21 cellular contexts compared by ENCODE assay signal in genomic region chr11:123231263-123231662, GRCh38. TPM values are rescaled to one million over a fixed set of nuclear protein-coding genes. Genes with fewer than 3 reads are reported as not detected.
A peak's percentile ranks its signal among the peaks of the same experiment; 100 is the strongest.
DNase-seq lines count a peak whose midpoint lies in the region; ATAC-seq, FAIRE-seq and TF ChIP-seq lines count a peak whose summit lies in the region.
"Had no signal": no experiment of that assay in that cellular context is flagged by ENCODE, and none has a peak within 500 bp of the region (broad histone marks: within the 10 kb centered on the region; RNA-seq: fewer than 3 reads in every experiment).

No MANE protein-coding gene starts in this region.

- TF ChIP-seq CTCF in WI38 (IDR thresholded peaks at IDR 0.05; ENCODE audit: low read depth, low read length) = no peak
- TF ChIP-seq CTCF in endodermal cell (conservative IDR thresholded peaks at IDR 0.05) = no peak

- ATAC-seq in activated CD4-positive, CD25-positive, alpha-beta regulatory T cell treated with anti-CD3 and anti-CD28 coated beads, Interleukin-2, amount 50 U/mL, for 24 hours = no peak
- ATAC-seq in stimulated activated naive CD8-positive, alpha-beta T cell treated with anti-CD3 and anti-CD28 coated beads, Interleukin-15, amount 100 ng/mL, for 72 hours = no peak
- ATAC-seq: body of pancreas; CD8-positive, alpha-beta T cell; HCT116 had no signal

- H3K27me3 ChIP-seq in small intestine (ENCODE audit: control insufficient read depth in 2 of 2, insufficient read depth in 2 of 2, low read length in 2 of 2) (no peaks in the 10 kb centered on the region), endodermal cell (ENCODE audit: control insufficient read depth, insufficient read depth, low read length, poor library complexity, severe bottlenecking) (no peaks in the 10 kb centered on the region)
- H3K27me3 ChIP-seq: body of pancreas, Peyer's patch had no signal

- no peak for FAIRE-seq in small intestine (lab: Jason Lieb, UNC)

- H3K4me1 Mint-ChIP-seq in endodermal cell = peaks cover 32% of the 10 kb centered on the region
- H3K4me1 Mint-ChIP-seq in stimulated activated naive CD8-positive, alpha-beta T cell treated with anti-CD3 and anti-CD28 coated beads, Interleukin-15, amount 100 ng/mL, for 72 hours = peaks cover 26% of the 10 kb centered on the region

- H3K27ac ChIP-seq in small intestine (ENCODE audit: low read depth in 1 of 2, low read length in 1 of 2) = peak overlapping the region in 1 of 2 donors; percentile 8
- H3K27ac ChIP-seq in endodermal cell (ENCODE audit: low read depth, low read length) = no peak overlapping the region
- H3K27ac ChIP-seq: body of pancreas had no signal

- no peak overlapping the region for H3K9ac ChIP-seq in endodermal cell (ENCODE audit: extremely low read depth, low read length, poor library complexity, severe bottlenecking)

- no peak overlapping the region for H3K4me3 Mint-ChIP-seq in endodermal cell
- H3K4me3 Mint-ChIP-seq in stimulated activated naive CD8-positive, alpha-beta T cell treated with anti-CD3 and anti-CD28 coated beads, Interleukin-15, amount 100 ng/mL, for 72 hours = no peak overlapping the region
- H3K4me3 Mint-ChIP-seq: activated CD4-positive, alpha-beta memory T cell treated with anti-CD3 and anti-CD28 coated beads for 36 hours; CD8-positive, alpha-beta T cell; T-helper 1 cell treated with Interleukin-12 subunit alpha and Interleukin-12 subunit beta and Interleukin-4 antibody, amounts not matched to agents 30 μg/mL and 1 μg/mL, for 36 hours had no signal

- DNase-seq in GM03348 (ENCODE audit: low spot score) (peak; percentile 81), hepatic stellate cell (ENCODE audit: low spot score) (peak; percentile 65), small intestine (peak; percentile 67), endodermal cell (no peak)
- DNase-seq in stimulated activated naive CD8-positive, alpha-beta T cell treated with anti-CD3 and anti-CD28 coated beads, Interleukin-15, amount 100 ng/mL, for 72 hours = no peak
- DNase-seq: activated CD4-positive, alpha-beta memory T cell treated with anti-CD3 and anti-CD28 coated beads for 36 hours; body of pancreas; CD8-positive, alpha-beta T cell; effector CD4-positive, alpha-beta T cell; GDM1; glutamatergic neuron; NCI-H187; NCI-H526; Peyer's patch; retina; stimulated activated CD4-positive, alpha-beta T cell treated with anti-CD3 and anti-CD28 coated beads, Interleukin-4, amount 100 ng/mL, for 24 hours had no signal

- H3K27me3 Mint-ChIP-seq in endodermal cell (ENCODE audit: insufficient read depth) = no peaks in the 10 kb centered on the region
- peaks cover 12% of the 10 kb centered on the region for H3K27me3 Mint-ChIP-seq in stimulated activated naive CD8-positive, alpha-beta T cell treated with anti-CD3 and anti-CD28 coated beads, Interleukin-15, amount 100 ng/mL, for 72 hours

- H3K27ac Mint-ChIP-seq in endodermal cell = no peak overlapping the region
- no peak overlapping the region for H3K27ac Mint-ChIP-seq in stimulated activated naive CD8-positive, alpha-beta T cell treated with anti-CD3 and anti-CD28 coated beads, Interleukin-15, amount 100 ng/mL, for 72 hours
- H3K27ac Mint-ChIP-seq: activated CD4-positive, alpha-beta memory T cell treated with anti-CD3 and anti-CD28 coated beads for 36 hours; activated T-helper 2 cell treated with anti-CD3 and anti-CD28 coated beads, Interferon-gamma antibody, Interleukin-2, Interleukin-4, amounts not matched to agents 10 μg/mL and 5 μg/mL and 100 μg/mL, durations not matched to agents 14 hours and 24 hours and 36 hours; CD8-positive, alpha-beta T cell; T-helper 1 cell treated with Interleukin-12 subunit alpha and Interleukin-12 subunit beta and Interleukin-4 antibody, amounts not matched to agents 30 μg/mL and 1 μg/mL, for 36 hours had no signal

- H3K4me1 ChIP-seq in small intestine (ENCODE audit: control insufficient read depth in 2 of 2, insufficient read depth in 1 of 2, low read depth in 1 of 2, low read length in 1 of 2) (peaks cover 3 to 8% of the 10 kb centered on the region in 2 donors), endodermal cell (ENCODE audit: control insufficient read depth, insufficient read depth, low read length) (peaks cover 6% of the 10 kb centered on the region)
- H3K4me1 ChIP-seq: body of pancreas had no signal

- H3K36me3 Mint-ChIP-seq in endodermal cell (ENCODE audit: low read depth) = no peaks in the 10 kb centered on the region
- H3K36me3 Mint-ChIP-seq: activated CD4-positive, alpha-beta memory T cell treated with anti-CD3 and anti-CD28 coated beads for 36 hours; CD8-positive, alpha-beta T cell had no signal

- no peaks in the 10 kb centered on the region for H3K9me3 Mint-ChIP-seq in endodermal cell
- H3K9me3 Mint-ChIP-seq in stimulated activated naive CD8-positive, alpha-beta T cell treated with anti-CD3 and anti-CD28 coated beads, Interleukin-15, amount 100 ng/mL, for 72 hours = no peaks in the 10 kb centered on the region
- H3K9me3 Mint-ChIP-seq: activated CD4-positive, alpha-beta memory T cell treated with anti-CD3 and anti-CD28 coated beads for 36 hours; activated T-helper 2 cell treated with anti-CD3 and anti-CD28 coated beads, Interferon-gamma antibody, Interleukin-2, Interleukin-4, amounts not matched to agents 10 μg/mL and 5 μg/mL and 100 μg/mL, durations not matched to agents 14 hours and 24 hours and 36 hours; CD8-positive, alpha-beta T cell; T-helper 1 cell treated with Interleukin-12 subunit alpha and Interleukin-12 subunit beta and Interleukin-4 antibody, amounts not matched to agents 30 μg/mL and 1 μg/mL, for 36 hours had no signal

- WGBS in small intestine, 3 donors = 39 to 50% (median 47%) methylated on average over 7 of the region's 7 CpGs
- WGBS in endodermal cell (ENCODE audit: insufficient coverage in 1 of 2, insufficient read length in 1 of 2), 2 experiments = 82 to 83% methylated on average over 7 of the region's 7 CpGs

- H3K36me3 ChIP-seq in small intestine (ENCODE audit: control insufficient read depth in 2 of 2, insufficient read depth in 2 of 2, low read length in 2 of 2) (no peaks in the 10 kb centered on the region), endodermal cell (ENCODE audit: control insufficient read depth, insufficient read depth, low read length) (no peaks in the 10 kb centered on the region)
- H3K36me3 ChIP-seq: Peyer's patch had no signal

- peak overlapping the region; percentile 11; the same call in 1 of the 2 replicates for H3K4me3 ChIP-seq in WI38 (ENCODE audit: low read depth, low read length)
- no peak overlapping the region for H3K4me3 ChIP-seq in small intestine (ENCODE audit: low read depth in 1 of 2, low read length in 2 of 2)
- H3K4me3 ChIP-seq in endodermal cell (ENCODE audit: low read length) = no peak overlapping the region
- H3K4me3 ChIP-seq: body of pancreas, Peyer's patch had no signal

- no peaks in the 10 kb centered on the region for H3K9me3 ChIP-seq in small intestine (ENCODE audit: control insufficient read depth, low read depth)
- no peaks in the 10 kb centered on the region for H3K9me3 ChIP-seq in endodermal cell (ENCODE audit: control insufficient read depth, low read length)
- H3K9me3 ChIP-seq: body of pancreas, Peyer's patch had no signal

RNA-seq across cellular contexts. Expression of gene CLMP, which starts 36.2 kb away (rescaled TPM):
- 10 to 100 TPM in 1 of 3 donors, 1 to 10 TPM in 1, under 1 TPM in 1; 0.22 to 12.2 (median 3.5) TPM for polyA plus RNA-seq in small intestine
- total RNA-seq in endodermal cell = 10 to 100 TPM; 86.5 to 94.4 TPM
- 18.3 TPM for polyA plus RNA-seq in endodermal cell (2013, experiment 1 of 2)
- 23.9 TPM for polyA plus RNA-seq in endodermal cell (2013, experiment 2 of 2)

Comparison
In these comparisons a context has a peak if more than half of its experiments do, and no peak if none do; other contexts are left out.
1. DNase-seq: peak in GM03348 (single experiment), hepatic stellate cell (single experiment) and small intestine (single experiment); none in endodermal cell (single experiment) and stimulated activated naive CD8-positive, alpha-beta T cell treated with anti-CD3 and anti-CD28 coated beads, Interleukin-15, amount 100 ng/mL, for 72 hours (0 of 2).